8 cellular contexts compared by ENCODE assay signal in the genomic region with DNA sequence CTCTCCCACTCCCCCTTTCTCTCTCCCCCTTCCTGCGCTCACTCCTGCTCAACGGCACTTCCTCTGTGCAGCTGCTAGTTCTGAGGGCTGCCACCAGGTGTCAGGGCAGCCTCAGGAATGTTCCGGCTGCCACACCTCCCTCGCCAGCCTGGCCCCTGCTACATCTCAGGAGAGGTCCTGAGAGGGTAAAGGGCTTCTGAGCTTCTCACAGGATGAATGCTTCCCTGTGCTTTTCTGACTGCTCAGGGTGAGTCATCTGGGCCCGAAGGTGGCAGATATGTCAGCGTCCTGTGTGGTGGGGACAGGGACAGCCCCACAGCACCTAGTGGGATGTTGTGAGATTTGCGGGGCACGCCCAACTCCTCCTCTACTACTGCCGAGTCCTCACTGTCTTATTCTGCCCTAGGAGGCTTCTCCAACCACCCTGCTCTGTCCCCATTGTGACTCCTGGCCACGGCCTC. TPM values are rescaled to one million over a fixed set of nuclear protein-coding genes. Genes with fewer than 3 reads are reported as not detected.
DNase-seq lines count a peak whose midpoint lies in the region; ATAC-seq, FAIRE-seq and TF ChIP-seq lines count a peak whose summit lies in the region.

No MANE protein-coding gene starts in this region.

- in situ Hi-C loops in transverse colon (cut with MboI; ENCODE audit: low pct_ligation_motif_present in 1 of 4, low pct_unique_long_range_greater_than_20kb in 1 of 4, low sequenced_read_pairs in 3 of 4), result loop anchor here in 1 of 4 donors (25.0 kb wide), 1 partner anchor 183 kb away; no protein-coding TSS in a partner anchor

- peak; percentile 96 for TF ChIP-seq RAD21 in Ishikawa (IDR thresholded peaks at IDR 0.05; ENCODE audit: low read depth)

- no peak for TF ChIP-seq POLR2A in Peyer's patch (IDR thresholded peaks at IDR 0.05)
- no peak for TF ChIP-seq POLR2A in transverse colon (IDR thresholded peaks at IDR 0.05)

- no peak overlapping the region for H3K4me3 ChIP-seq in Peyer's patch
- H3K4me3 ChIP-seq in fibroblast of the aortic adventitia (ENCODE audit: low read depth, low read length), result no peak overlapping the region
- no peak overlapping the region for H3K4me3 ChIP-seq in transverse colon

- H3K27me3 ChIP-seq in Peyer's patch (no peaks in the 10 kb centered on the region), transverse colon (no peaks in the 10 kb centered on the region)

- H3K36me3 ChIP-seq in Peyer's patch (peaks cover 0 to 10% (median 0%) of the 10 kb centered on the region in 3 donors), transverse colon (no peaks in the 10 kb centered on the region)

- no peaks in the 10 kb centered on the region for H3K9me3 Mint-ChIP-seq in osteocyte (ENCODE audit: unreplicated experiment)

- H3K9me3 ChIP-seq in Peyer's patch (no peaks in the 10 kb centered on the region), transverse colon (no peaks in the 10 kb centered on the region)

- intact Hi-C loops in transverse colon (cut with DNase I; ENCODE audit: low total_unique reads), result no loop called here

- FAIRE-seq in G401.6 (lab: Jason Lieb, UNC), result peak; percentile 19

- peaks cover 7% of the 10 kb centered on the region for H3K27me3 Mint-ChIP-seq in osteocyte (ENCODE audit: unreplicated experiment)

- TF ChIP-seq EP300 in Ishikawa (IDR thresholded peaks at IDR 0.05; ENCODE audit: borderline replicate concordance) (no peak), transverse colon (IDR thresholded peaks at IDR 0.05; ENCODE audit: low read depth) (no peak)

- H3K4me3 Mint-ChIP-seq in osteocyte (ENCODE audit: unreplicated experiment), result no peak overlapping the region

- H3K4me1 Mint-ChIP-seq in osteocyte (ENCODE audit: unreplicated experiment), result no peaks in the 10 kb centered on the region

- peak; percentile 53 to 91 (median 86) for TF ChIP-seq CTCF in Peyer's patch (IDR thresholded peaks at IDR 0.05)
- TF ChIP-seq CTCF in fibroblast of the aortic adventitia (IDR thresholded peaks at IDR 0.05; ENCODE audit: insufficient read depth, low read length), result peak; percentile 85
- peak; percentile 80 for TF ChIP-seq CTCF in osteocyte (IDR thresholded peaks at IDR 0.05)
- peak; percentile 82 to 89 (median 82) for TF ChIP-seq CTCF in transverse colon (IDR thresholded peaks at IDR 0.05)

- H3K4me1 ChIP-seq in Peyer's patch (peaks cover 0 to 4% (median 0%) of the 10 kb centered on the region in 4 donors), transverse colon (no peaks in the 10 kb centered on the region)

- DNase-seq in Peyer's patch, result peak; percentile 52 to 75 (median 73)
- DNase-seq in activated T-helper 1 cell treated with Interleukin-2 at 50 U/mL for 16 hours (ENCODE audit: low read depth), result peak; percentile 50
- DNase-seq in fibroblast of the aortic adventitia (ENCODE audit: low read depth), result peak; percentile 60
- DNase-seq in osteocyte (ENCODE audit: extremely low spot score, unreplicated experiment), result no peak
- peak; percentile 54 for DNase-seq in transverse colon

- no peak overlapping the region for H3K27ac ChIP-seq in Peyer's patch
- H3K27ac ChIP-seq in transverse colon, result no peak overlapping the region

- H3K27ac Mint-ChIP-seq in osteocyte (ENCODE audit: unreplicated experiment), result no peak overlapping the region

- peaks cover 6% of the 10 kb centered on the region for H3K36me3 Mint-ChIP-seq in osteocyte (ENCODE audit: unreplicated experiment)

- WGBS in transverse colon (ENCODE audit: low coverage in 1 of 2), 2 donors, result 39% methylated on average over 10 of the region's 10 CpGs; no CpG with 5 or more reads in 1 of the 2 donors

- peak; percentile 84 for ATAC-seq in GM21737 (IDR thresholded peaks at IDR 0.05; ENCODE audit: unreplicated experiment)

TF ChIP-seq in Ishikawa, 13 proteins besides CTCF, POLR2A, EP300 and RAD21:
- TF ChIP-seq, protein P1, sequence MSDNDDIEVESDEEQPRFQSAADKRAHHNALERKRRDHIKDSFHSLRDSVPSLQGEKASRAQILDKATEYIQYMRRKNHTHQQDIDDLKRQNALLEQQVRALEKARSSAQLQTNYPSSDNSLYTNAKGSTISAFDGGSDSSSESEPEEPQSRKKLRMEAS (IDR thresholded peaks at IDR 0.05), result no peak
- no peak for TF ChIP-seq REST (IDR thresholded peaks at IDR 0.05; ENCODE audit: low read depth)
- TF ChIP-seq CREB1 (IDR thresholded peaks at IDR 0.05; ENCODE audit: low read depth), result no peak
- no peak for TF ChIP-seq TAF1 (IDR thresholded peaks at IDR 0.05; ENCODE audit: low read depth)
- TF ChIP-seq EGR1 (IDR thresholded peaks at IDR 0.05), result no peak
- no peak for TF ChIP-seq YY1 (IDR thresholded peaks at IDR 0.05; ENCODE audit: low read depth)
- TF ChIP-seq ZBTB7A (IDR thresholded peaks at IDR 0.05; ENCODE audit: low read depth), result no peak
- TF ChIP-seq TCF12 (IDR thresholded peaks at IDR 0.05; ENCODE audit: low read depth), result no peak
- TF ChIP-seq TEAD4 (IDR thresholded peaks at IDR 0.05), result no peak
- TF ChIP-seq NFIC (IDR thresholded peaks at IDR 0.05), result no peak
- no peak for TF ChIP-seq USF1 (IDR thresholded peaks at IDR 0.05)
- TF ChIP-seq CEBPB (IDR thresholded peaks at IDR 0.05), result no peak
TF ChIP-seq in Ishikawa: peak in this region for 0.

RNA-seq across cellular contexts. Expression of gene PLEKHB2, which starts 49.0 kb away (rescaled TPM):
- total RNA-seq in Peyer's patch (100 to 1,000 TPM in 3 of 4 donors, 10 to 100 TPM in 1; 35.5 to 150 (median 120) TPM), fibroblast of the aortic adventitia (ENCODE audit: low replicate concordance) (43.3 and 57.0 TPM in 2 replicates), osteocyte (53.9 and 54.2 TPM in 2 replicates), transverse colon (100 to 1,000 TPM in 3 of 4 donors, 10 to 100 TPM in 1; 35.4 to 222 (median 131) TPM)

RNA-seq across cellular contexts. Expression of gene POTEE, which starts 55.2 kb away (rescaled TPM):
- total RNA-seq in Peyer's patch (not detected), fibroblast of the aortic adventitia (ENCODE audit: low replicate concordance) (not detected in 2 replicates), osteocyte (0.21 TPM in 1 of 2 replicates, not detected in the other), transverse colon (not detected)
